ENCODE assay signal across 21 cellular contexts in genomic region chr11:125076378-125076945, GRCh38. TPM values are rescaled to one million over a fixed set of nuclear protein-coding genes. Genes with fewer than 3 reads are reported as not detected.
A peak's percentile ranks its signal among the peaks of the same experiment; 100 is the strongest.
DNase-seq lines count a peak whose midpoint lies in the region; ATAC-seq, FAIRE-seq and TF ChIP-seq lines count a peak whose summit lies in the region.
"Had no signal": no experiment of that assay in that cellular context is flagged by ENCODE, and none has a peak within 500 bp of the region (broad histone marks: within the 10 kb centered on the region; RNA-seq: fewer than 3 reads in every experiment).

No MANE protein-coding gene starts in this region.

- peak; percentile 16 for TF ChIP-seq CTCF in RWPE2 (IDR thresholded peaks at IDR 0.05; ENCODE audit: poor library complexity, severe bottlenecking)
- TF ChIP-seq CTCF in keratinocyte (optimal IDR thresholded peaks at IDR 0.05 in 1 of 3, IDR thresholded peaks at IDR 0.05 in 1 of 3, conservative IDR thresholded peaks at IDR 0.05 in 1 of 3; ENCODE audit: extremely low read depth in 1 of 3, insufficient read depth in 2 of 3, low read length in 3 of 3) = no peak

- no peaks in the 10 kb centered on the region for H3K9me2 ChIP-seq in GM23248 (ENCODE audit: insufficient read depth)

- peaks cover 26% of the 10 kb centered on the region for H3K36me3 Mint-ChIP-seq in stimulated activated memory B cell treated with anti-CD40 and anti-IgM and Interleukin-4, amounts not matched to agents 10 μg/mL and 1 μg/mL and 100 μg/mL, for 72 hours
- no peaks in the 10 kb centered on the region for H3K36me3 Mint-ChIP-seq in immature natural killer cell

- WGBS in GM23248 (ENCODE audit: low coverage in 1 of 2, low lambda C conversion rate in 2 of 2, missing lambda C conversion rate in 2 of 2), 2 experiments = 81 to 82% methylated on average over 14 of the region's 14 CpGs

- H3K9me3 ChIP-seq in RWPE2 (ENCODE audit: severe bottlenecking) (no peaks in the 10 kb centered on the region), keratinocyte (ENCODE audit: control insufficient read depth, low read depth, low read length) (no peaks in the 10 kb centered on the region), GM23248 (ENCODE audit: low read depth) (no peaks in the 10 kb centered on the region)
- H3K9me3 ChIP-seq: BE2C had no signal

- H3K9ac ChIP-seq in keratinocyte (ENCODE audit: control insufficient read depth, extremely low read depth, insufficient read depth, low read length) (peak overlapping the region; percentile 61), GM23248 (no peak overlapping the region)

- dilution Hi-C loops in keratinocyte (cut with MboI; ENCODE audit: extremely low pct_ligation_motif_present, low sequenced_read_pairs) = no loop called here

- H3K4me2 ChIP-seq in keratinocyte (ENCODE audit: control insufficient read depth, extremely low read depth, insufficient read depth, low read depth, low read length) (no peak overlapping the region), GM23248 (ENCODE audit: unreplicated experiment) (no peak overlapping the region)

- peak overlapping the region; percentile 34 for H3K27ac Mint-ChIP-seq in stimulated activated memory B cell treated with anti-CD40 and anti-IgM and Interleukin-4, amounts not matched to agents 10 μg/mL and 1 μg/mL and 100 μg/mL, for 72 hours
- no peak overlapping the region for H3K27ac Mint-ChIP-seq in immature natural killer cell

- H3F3A ChIP-seq in GM23248 (ENCODE audit: insufficient read depth) = no peaks in the 10 kb centered on the region

- no peak for ATAC-seq in RWPE2 (ENCODE audit: low read depth)
- no peak for ATAC-seq in stimulated activated memory B cell treated with anti-CD40 and anti-IgM and Interleukin-4, amounts not matched to agents 10 μg/mL and 1 μg/mL and 100 μg/mL, for 72 hours
- no peak for ATAC-seq in HG03196 (IDR thresholded peaks at IDR 0.05; ENCODE audit: unreplicated experiment)

- H3K9me1 ChIP-seq in keratinocyte (ENCODE audit: control insufficient read depth, extremely low read depth, insufficient read depth, low read length) = no peaks in the 10 kb centered on the region

- no peak overlapping the region for H3K4me3 Mint-ChIP-seq in stimulated activated memory B cell treated with anti-CD40 and anti-IgM and Interleukin-4, amounts not matched to agents 10 μg/mL and 1 μg/mL and 100 μg/mL, for 72 hours
- H3K4me3 Mint-ChIP-seq in immature natural killer cell = no peak overlapping the region

- peaks cover 6% of the 10 kb centered on the region for H3K9me3 Mint-ChIP-seq in stimulated activated memory B cell treated with anti-CD40 and anti-IgM and Interleukin-4, amounts not matched to agents 10 μg/mL and 1 μg/mL and 100 μg/mL, for 72 hours
- H3K9me3 Mint-ChIP-seq in immature natural killer cell = no peaks in the 10 kb centered on the region

- H3K27me3 ChIP-seq in H7 (ENCODE audit: control insufficient read depth, insufficient read depth, low read length) = no peaks in the 10 kb centered on the region; the same call in 1 of the 2 replicates
- H3K27me3 ChIP-seq in RWPE2 (ENCODE audit: insufficient read depth, poor library complexity, severe bottlenecking) = no peaks in the 10 kb centered on the region
- no peaks in the 10 kb centered on the region for H3K27me3 ChIP-seq in keratinocyte (ENCODE audit: control insufficient read depth, extremely low read depth, insufficient read depth, low read length)
- H3K27me3 ChIP-seq in GM23248 (replicated peaks; ENCODE audit: insufficient read depth) = no peaks in the 10 kb centered on the region

- H2AFZ ChIP-seq in keratinocyte (ENCODE audit: control insufficient read depth, low read length) = peak overlapping the region; percentile 89
- no peak overlapping the region for H2AFZ ChIP-seq in GM23248

- H3K4me1 Mint-ChIP-seq in stimulated activated memory B cell treated with anti-CD40 and anti-IgM and Interleukin-4, amounts not matched to agents 10 μg/mL and 1 μg/mL and 100 μg/mL, for 72 hours = peaks cover 37% of the 10 kb centered on the region
- H3K4me1 Mint-ChIP-seq in immature natural killer cell = peaks cover 1 to 3% of the 10 kb centered on the region in 2 donors

- DNase-seq in H7 (peak; percentile 35), RWPE2 (ENCODE audit: low spot score) (no peak), keratinocyte (ENCODE audit: low read depth, low spot score) (no peak), immature natural killer cell (no peak), AG20443 (ENCODE audit: low spot score) (no peak), GM23248 (no peak)
- DNase-seq: BE2C; Calu3; DMS79 treated with DMSO at 0.1 percent for 48 hours; GOT3; KG1; MM.1S; NCI-H2029; NCI-H446 treated with DMSO at 0.1 percent for 48 hours; NCI-H526; NCI-H82; NK-92 treated with Interleukin-12 subunit alpha and Interleukin-12 subunit beta, amount 100 ng/mL, for 24 hours; SHP77 had no signal

- no peaks in the 10 kb centered on the region for H3K79me2 ChIP-seq in keratinocyte (ENCODE audit: control insufficient read depth, insufficient read depth, low read length)
- H3K79me2 ChIP-seq in GM23248 (ENCODE audit: insufficient read depth) = no peaks in the 10 kb centered on the region

- H3K36me3 ChIP-seq in H7 (replicated peaks; ENCODE audit: control insufficient read depth, insufficient read depth, low read length) (no peaks in the 10 kb centered on the region), RWPE2 (ENCODE audit: low read depth) (no peaks in the 10 kb centered on the region), keratinocyte (ENCODE audit: control insufficient read depth in 2 of 2, extremely low read depth in 1 of 2, insufficient read depth in 2 of 2, low read length in 2 of 2) (no peaks in the 10 kb centered on the region), GM23248 (ENCODE audit: low read depth) (no peaks in the 10 kb centered on the region)
- H3K36me3 ChIP-seq: BE2C had no signal

- H3K4me3 ChIP-seq in H7 (ENCODE audit: insufficient read depth, low read depth, low read length) (no peak overlapping the region), RWPE2 (ENCODE audit: severe bottlenecking) (no peak overlapping the region), keratinocyte (ENCODE audit: control insufficient read depth in 2 of 3, extremely low read depth in 1 of 3, insufficient read depth in 2 of 3, low read depth in 1 of 3, low read length in 3 of 3) (no peak overlapping the region), GM23248 (no peak overlapping the region)

- H4K20me1 ChIP-seq in keratinocyte (ENCODE audit: control insufficient read depth, extremely low read depth, insufficient read depth, low read length) = no peaks in the 10 kb centered on the region
- no peaks in the 10 kb centered on the region for H4K20me1 ChIP-seq in GM23248 (ENCODE audit: insufficient read depth)

- no peaks in the 10 kb centered on the region for H3K27me3 Mint-ChIP-seq in stimulated activated memory B cell treated with anti-CD40 and anti-IgM and Interleukin-4, amounts not matched to agents 10 μg/mL and 1 μg/mL and 100 μg/mL, for 72 hours
- peaks cover 4 to 6% (median 6%) of the 10 kb centered on the region in 3 donors for H3K27me3 Mint-ChIP-seq in immature natural killer cell (ENCODE audit: low read depth in 3 of 3)

- H3K27ac ChIP-seq in RWPE2 (ENCODE audit: poor library complexity, severe bottlenecking) (peak overlapping the region; percentile 45), keratinocyte (ENCODE audit: control insufficient read depth, insufficient read depth, low read length) (peak overlapping the region; percentile 67), GM23248 (no peak overlapping the region)

- no peak for FAIRE-seq in keratinocyte (lab: Jason Lieb, UNC)
- FAIRE-seq: HTR-8/SVneo had no signal

- peaks cover 14% of the 10 kb centered on the region for H3K4me1 ChIP-seq in RWPE2 (ENCODE audit: insufficient read depth, poor library complexity, severe bottlenecking)
- peaks cover 15% of the 10 kb centered on the region for H3K4me1 ChIP-seq in keratinocyte (ENCODE audit: control insufficient read depth, extremely low read depth, insufficient read depth, low read length)
- peaks cover 5% of the 10 kb centered on the region for H3K4me1 ChIP-seq in GM23248 (ENCODE audit: insufficient read depth)
- H3K4me1 ChIP-seq: BE2C had no signal

- in situ Hi-C loops in GM23248 (cut with MboI) = no loop called here

RNA-seq across cellular contexts. Expression of gene SLC37A2, which starts 13.4 kb away (rescaled TPM):
- total RNA-seq in H7 (2014; rRNA removed; shearing (Covaris generic)) = 0.73 and 0.89 TPM in 2 replicates
- polyA plus RNA-seq in keratinocyte (21.0 to 23.4 TPM (median 21.7 TPM) in 3 replicates), immature natural killer cell (1 to 10 TPM in 1 of 3 donors, under 1 TPM in 2; 0.37 to 2.1 (median 0.61) TPM), GM23248 (2016; fragmentation: Nextera tagmentation; extraction: Ambion mirVana) (1.2 and 1.7 TPM in 2 replicates)
- polyA plus RNA-seq in keratinocyte (2011; ENCODE audit: low read depth) = 23.5 TPM
- 10.6 and 12.1 TPM in 2 replicates for polyA plus RNA-seq in keratinocyte (2011; cell fraction: cytosol; rRNA removed)
- polyA plus RNA-seq in keratinocyte (2011; cell fraction: nucleus; rRNA removed) = 29.3 and 30.3 TPM in 2 replicates
- polyA plus RNA-seq in keratinocyte (2012; ENCODE audit: low replicate concordance) = 20.7 and 50.5 TPM in 2 replicates
- polyA minus RNA-seq in keratinocyte = 27.3 to 36.0 TPM (median 30.6 TPM) in 3 replicates
- 17.3 TPM for polyA minus RNA-seq in keratinocyte (2011; cell fraction: cytosol; rRNA and poly(A)+ RNA removed)
- polyA minus RNA-seq in keratinocyte (2011; cell fraction: nucleus; rRNA and poly(A)+ RNA removed) = 27.3 and 31.5 TPM in 2 replicates
- total RNA-seq in GM23248 (2014; rRNA removed; shearing (Covaris generic)) = 2.6 and 5.2 TPM in 2 replicates

RNA-seq across cellular contexts. Expression of gene TMEM218, which starts 35.0 kb away (rescaled TPM):
- total RNA-seq in H7 (2014; rRNA removed; shearing (Covaris generic)) = 22.7 and 31.9 TPM in 2 replicates
- polyA plus RNA-seq in keratinocyte (21.0 to 35.9 TPM (median 34.2 TPM) in 3 replicates), immature natural killer cell (10 to 100 TPM; 39.9 to 54.9 (median 46.6) TPM), GM23248 (2016; fragmentation: Nextera tagmentation; extraction: Ambion mirVana) (30.1 and 32.8 TPM in 2 replicates)
- polyA plus RNA-seq in keratinocyte (2011; ENCODE audit: low read depth) = 2.5 TPM
- 25.2 and 37.1 TPM in 2 replicates for polyA plus RNA-seq in keratinocyte (2011; cell fraction: cytosol; rRNA removed)
- polyA plus RNA-seq in keratinocyte (2011; cell fraction: nucleus; rRNA removed) = 33.4 and 33.7 TPM in 2 replicates
- polyA plus RNA-seq in keratinocyte (2012; ENCODE audit: low replicate concordance) = 16.1 and 19.3 TPM in 2 replicates
- polyA minus RNA-seq in keratinocyte = 8.3 to 15.7 TPM (median 8.7 TPM) in 3 replicates
- polyA minus RNA-seq in keratinocyte (2011; cell fraction: cytosol; rRNA and poly(A)+ RNA removed) = 6.7 TPM
- polyA minus RNA-seq in keratinocyte (2011; cell fraction: nucleus; rRNA and poly(A)+ RNA removed) = 6.2 and 8.6 TPM in 2 replicates
- 31.9 and 44.9 TPM in 2 replicates for total RNA-seq in GM23248 (2014; rRNA removed; shearing (Covaris generic))
